ENCODE assay signal across 10 cellular contexts in the genomic region with DNA sequence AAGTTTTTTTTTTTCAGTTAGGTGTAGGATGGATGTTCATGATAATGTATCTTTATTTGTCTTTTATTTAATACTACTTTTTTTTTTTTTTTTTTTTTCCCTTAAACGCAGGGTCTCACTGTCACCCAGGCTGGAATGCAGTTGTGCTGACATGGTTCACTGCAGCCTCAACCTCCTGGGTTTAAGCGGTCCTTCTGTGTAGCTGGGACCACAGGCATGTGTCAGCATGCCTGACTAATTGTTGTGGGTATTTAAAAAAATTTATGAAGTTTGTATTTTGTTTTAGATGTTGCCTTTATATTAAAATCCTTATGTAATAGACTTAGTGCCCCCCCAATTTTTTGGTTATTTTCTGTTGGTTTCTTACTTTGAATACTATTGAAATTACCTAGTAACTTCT. TPM values are rescaled to one million over a fixed set of nuclear protein-coding genes. Genes with fewer than 3 reads are reported as not detected.
DNase-seq lines count a peak whose midpoint lies in the region; ATAC-seq, FAIRE-seq and TF ChIP-seq lines count a peak whose summit lies in the region.
"Had no signal": no experiment of that assay in that cellular context is flagged by ENCODE, and none has a peak within 500 bp of the region (broad histone marks: within the 10 kb centered on the region; RNA-seq: fewer than 3 reads in every experiment).

No MANE protein-coding gene starts in this region.

- DNase-seq in activated CD8-positive, alpha-beta memory T cell treated with anti-CD3 and anti-CD28 coated beads, Interleukin-2, amount 10 ng/mL, durations not matched to agents 7 days and 5 days: no peak
- no peak for DNase-seq in activated CD8-positive, alpha-beta memory T cell treated with anti-CD3 and anti-CD28 coated beads for 24 hours
- DNase-seq in M059J (ENCODE audit: low read depth) (peak; percentile 90), bronchial epithelial cell (ENCODE audit: low read depth) (peak; percentile 41), retinal pigment epithelial cell (ENCODE audit: low read depth) (peak; percentile 48), NCI-H1694 treated with DMSO at 0.1 percent for 48 hours (lab: John Stamatoyannopoulos, UW) (no peak), LoVo (ENCODE audit: low spot score) (no peak)
- no peak for DNase-seq in effector CD4-positive, alpha-beta T cell
- DNase-seq: NCI-H345, nucleus accumbens had no signal

- peaks cover 19% of the 10 kb centered on the region for H3K36me3 Mint-ChIP-seq in activated CD8-positive, alpha-beta memory T cell treated with anti-CD3 and anti-CD28 coated beads, Interleukin-2, amount 10 ng/mL, durations not matched to agents 7 days and 5 days

- TF ChIP-seq CTCF in bronchial epithelial cell (IDR thresholded peaks at IDR 0.05; ENCODE audit: insufficient read depth, low read length, severe bottlenecking) (no peak), retinal pigment epithelial cell (conservative IDR thresholded peaks at IDR 0.05; ENCODE audit: low read depth, low read length) (no peak)

- no peak for FAIRE-seq in bronchial epithelial cell (lab: Jason Lieb, UNC)

- H3K27me3 Mint-ChIP-seq in activated CD8-positive, alpha-beta memory T cell treated with anti-CD3 and anti-CD28 coated beads, Interleukin-2, amount 10 ng/mL, durations not matched to agents 7 days and 5 days: no peaks in the 10 kb centered on the region

- no peaks in the 10 kb centered on the region for H3K36me3 ChIP-seq in bronchial epithelial cell (ENCODE audit: control insufficient read depth, insufficient read depth, low read length)

- peak overlapping the region; percentile 43 for H3K27ac Mint-ChIP-seq in activated CD8-positive, alpha-beta memory T cell treated with anti-CD3 and anti-CD28 coated beads, Interleukin-2, amount 10 ng/mL, durations not matched to agents 7 days and 5 days

- no peaks in the 10 kb centered on the region for H3K9me3 Mint-ChIP-seq in activated CD8-positive, alpha-beta memory T cell treated with anti-CD3 and anti-CD28 coated beads, Interleukin-2, amount 10 ng/mL, durations not matched to agents 7 days and 5 days (ENCODE audit: low read depth)

- peaks cover 56% of the 10 kb centered on the region for H3K4me1 Mint-ChIP-seq in activated CD8-positive, alpha-beta memory T cell treated with anti-CD3 and anti-CD28 coated beads, Interleukin-2, amount 10 ng/mL, durations not matched to agents 7 days and 5 days

- CTCF ChIA-PET in activated CD8-positive, alpha-beta memory T cell treated with anti-CD3 and anti-CD28 coated beads, Interleukin-2, amount 10 ng/mL, durations not matched to agents 7 days and 5 days (lab: Charles Lee): interaction anchor here (1.0 to 2.4 kb wide), 2 partner anchors 17 to 160 kb away, joined by 3 to 7 read pairs; no protein-coding TSS in a partner anchor

- no peaks in the 10 kb centered on the region for H3K27me3 ChIP-seq in bronchial epithelial cell (ENCODE audit: control insufficient read depth, insufficient read depth, low read length)

- no peak overlapping the region for H3K4me3 Mint-ChIP-seq in activated CD8-positive, alpha-beta memory T cell treated with anti-CD3 and anti-CD28 coated beads, Interleukin-2, amount 10 ng/mL, durations not matched to agents 7 days and 5 days

- H3K4me3 ChIP-seq in bronchial epithelial cell (ENCODE audit: low read depth, low read length) (no peak overlapping the region), retinal pigment epithelial cell (ENCODE audit: low read length) (no peak overlapping the region)

- ATAC-seq in activated CD8-positive, alpha-beta memory T cell treated with anti-CD3 and anti-CD28 coated beads, Interleukin-2, amount 10 ng/mL, durations not matched to agents 7 days and 5 days: no peak

RNA-seq across cellular contexts. Expression of a gene that starts 42.6 kb away (rescaled TPM):
- 10 to 100 TPM; 74.9 to 75.8 TPM for total RNA-seq in activated CD8-positive, alpha-beta memory T cell treated with anti-CD3 and anti-CD28 coated beads, Interleukin-2, amount 10 ng/mL, durations not matched to agents 7 days and 5 days
- 23.4 and 35.6 TPM in 2 replicates for total RNA-seq in M059J (2014; rRNA removed; shearing (Covaris generic))
- 25.5 and 34.1 TPM in 2 replicates for total RNA-seq in bronchial epithelial cell

Comparison
In these comparisons a context has a peak if more than half of its experiments do, and no peak if none do; other contexts are left out.
1. DNase-seq: peak in M059J (single experiment), bronchial epithelial cell (single experiment) and retinal pigment epithelial cell (single experiment); none in activated CD8-positive, alpha-beta memory T cell treated with anti-CD3 and anti-CD28 coated beads, Interleukin-2, amount 10 ng/mL, durations not matched to agents 7 days and 5 days (single experiment), activated CD8-positive, alpha-beta memory T cell treated with anti-CD3 and anti-CD28 coated beads for 24 hours (single experiment), effector CD4-positive, alpha-beta T cell (single experiment), NCI-H1694 treated with DMSO at 0.1 percent for 48 hours (single experiment) and LoVo (single experiment).